19 cellular contexts compared by ENCODE assay signal in genomic region chr4:20320232-20320631, GRCh38.
DNase-seq lines count a peak whose midpoint lies in the region; ATAC-seq and TF ChIP-seq lines count a peak whose summit lies in the region.
"Had no signal": no experiment of that assay in that cellular context is flagged by ENCODE, and none has a peak within 500 bp of the region (broad histone marks: within the 10 kb centered on the region; RNA-seq: fewer than 3 reads in every experiment).

No MANE protein-coding gene starts in this region.

- H3K36me3 ChIP-seq in transverse colon = no peaks in the 10 kb centered on the region
- H3K36me3 ChIP-seq: BLaER1 had no signal

- H3K27me3 ChIP-seq in layer of hippocampus (ENCODE audit: control insufficient read depth, insufficient read depth, low read length) (no peaks in the 10 kb centered on the region), transverse colon (no peaks in the 10 kb centered on the region)
- H3K27me3 ChIP-seq: BLaER1 had no signal

- no peaks in the 10 kb centered on the region for H3K4me1 ChIP-seq in transverse colon
- H3K4me1 ChIP-seq: BLaER1 had no signal

- TF ChIP-seq EP300 in transverse colon (IDR thresholded peaks at IDR 0.05; ENCODE audit: low read depth) = no peak

- H3K4me3 ChIP-seq in transverse colon = no peak overlapping the region
- H3K4me3 ChIP-seq: BLaER1 had no signal

- TF ChIP-seq POLR2A in transverse colon (IDR thresholded peaks at IDR 0.05) = no peak

- H3K27ac ChIP-seq in caudate nucleus (ENCODE audit: low read depth, low read length) (peak overlapping the region; percentile 91), layer of hippocampus (ENCODE audit: low read depth, low read length) (peak overlapping the region; percentile 93), substantia nigra (ENCODE audit: low read depth, low read length, poor library complexity, severe bottlenecking) (peak overlapping the region; percentile 79), transverse colon (no peak overlapping the region)
- H3K27ac ChIP-seq: BLaER1 had no signal

- in situ Hi-C loops in SK-MEL-5 (cut with HindIII; ENCODE audit: low pct_unique_long_range_greater_than_20kb, low sequenced_read_pairs) (loop anchor here (25.0 kb wide), 1 partner anchor 92 kb away; no protein-coding TSS in a partner anchor), transverse colon (cut with MboI; ENCODE audit: low pct_ligation_motif_present in 1 of 4, low pct_unique_long_range_greater_than_20kb in 1 of 4, low sequenced_read_pairs in 3 of 4) (no loop called here)

- DNase-seq in SK-MEL-5 (ENCODE audit: low read depth, low spot score) (peak; percentile 47), caudate nucleus (lab: John Stamatoyannopoulos, UW) (no peak), substantia nigra (lab: John Stamatoyannopoulos, UW) (no peak), retina (no peak), transverse colon (no peak)
- DNase-seq: GF-D8, H7, MM.1S, NCI-H1105 treated with DMSO at 0.1 percent for 48 hours, NCI-H187, NCI-H2171, NCI-H510A, NCI-H82, SHP77 had no signal

- H3K9me3 ChIP-seq in transverse colon = no peaks in the 10 kb centered on the region
- H3K9me3 ChIP-seq: BLaER1 had no signal

- ATAC-seq in HG03095 (IDR thresholded peaks at IDR 0.05; ENCODE audit: unreplicated experiment) = no peak
- no peak for ATAC-seq in GM18858 (IDR thresholded peaks at IDR 0.05; ENCODE audit: unreplicated experiment)
- ATAC-seq: HepG2 had no signal

- WGBS in transverse colon (ENCODE audit: low coverage in 1 of 2), 2 donors = 85 to 93% methylated on average over 3 of the region's 3 CpGs

- intact Hi-C loops in transverse colon (cut with DNase I; ENCODE audit: low total_unique reads) = no loop called here

- no peak for TF ChIP-seq CTCF in transverse colon (IDR thresholded peaks at IDR 0.05)

Comparison
In these comparisons a context has a peak if more than half of its experiments do, and no peak if none do; other contexts are left out.
1. H3K27ac ChIP-seq: peak in caudate nucleus (single experiment), layer of hippocampus (single experiment) and substantia nigra (single experiment); none in transverse colon (0 of 4).